In the genomic region with DNA sequence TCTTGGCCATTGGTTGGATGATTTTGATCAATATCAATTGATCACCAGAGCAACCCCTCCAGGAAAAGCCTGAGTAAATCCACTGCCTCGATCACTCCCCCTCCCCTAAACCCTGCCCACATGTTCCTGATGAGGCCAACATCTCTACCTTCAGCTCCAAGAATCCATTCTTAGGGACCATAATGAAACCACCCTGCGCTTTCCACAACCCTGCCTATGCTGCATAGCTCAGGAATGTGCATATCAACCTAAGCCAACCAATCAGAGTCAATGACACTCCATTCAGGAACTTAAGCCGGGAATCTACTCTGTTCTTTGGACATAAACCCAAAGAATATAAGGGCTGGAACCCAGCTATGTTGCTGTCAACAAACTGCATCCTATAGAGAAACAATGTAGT, we compare ENCODE assay signal across 18 cellular contexts.
DNase-seq lines count a peak whose midpoint lies in the region; ATAC-seq and TF ChIP-seq lines count a peak whose summit lies in the region.
"Had no signal": no experiment of that assay in that cellular context is flagged by ENCODE, and none has a peak within 500 bp of the region (broad histone marks: within the 10 kb centered on the region; RNA-seq: fewer than 3 reads in every experiment).

No MANE protein-coding gene starts in this region.

- peak overlapping the region; percentile 14; the same call in 1 of the 2 replicates for H2AFZ ChIP-seq in GM23338

- H3F3A ChIP-seq in GM23338 (replicated peaks; ENCODE audit: low read depth), result no peaks in the 10 kb centered on the region

- H3K36me3 ChIP-seq in GM23338 (ENCODE audit: insufficient read depth), result no peaks in the 10 kb centered on the region
- H3K36me3 ChIP-seq in prostate gland, result no peaks in the 10 kb centered on the region
- H3K36me3 ChIP-seq: left lung, upper lobe of left lung had no signal

- H3K27me3 ChIP-seq in GM23338 (ENCODE audit: insufficient read depth), result no peaks in the 10 kb centered on the region
- no peaks in the 10 kb centered on the region for H3K27me3 ChIP-seq in prostate gland (replicated peaks; ENCODE audit: insufficient read depth)
- H3K27me3 ChIP-seq: left lung, upper lobe of left lung had no signal

- no peak for ATAC-seq in GM23338
- ATAC-seq in GM21526 (IDR thresholded peaks at IDR 0.05; ENCODE audit: low FRiP score, unreplicated experiment), result no peak
- ATAC-seq in HG03196 (IDR thresholded peaks at IDR 0.05; ENCODE audit: unreplicated experiment), result no peak
- ATAC-seq: naive thymus-derived CD8-positive, alpha-beta T cell had no signal

- POLR2A ChIA-PET in AG04449 (lab: Yijun Ruan, JAX), result no interaction called here

- CTCF ChIA-PET in AG04449 (lab: Yijun Ruan, JAX), result interaction anchor here (1.0 to 2.8 kb wide), 5 partner anchors 14 to 77 kb away, joined by 3 to 20 read pairs (median 4); no protein-coding TSS in a partner anchor

- H3K27ac ChIP-seq in GM23338 (ENCODE audit: low read depth) (no peak overlapping the region), prostate gland (peak overlapping the region; percentile 26 to 49)
- H3K27ac ChIP-seq: left lung had no signal

- H3K36me3 Mint-ChIP-seq in GM23338 (ENCODE audit: low read depth) (no peaks in the 10 kb centered on the region), progenitor cell of endocrine pancreas (ENCODE audit: insufficient read depth) (no peaks in the 10 kb centered on the region)
- H3K36me3 Mint-ChIP-seq: activated naive CD4-positive, alpha-beta T cell treated with anti-CD3 and anti-CD28 coated beads, Interleukin-2, amount 50 U/mL, for 24 hours had no signal

- intact Hi-C loops in prostate gland (cut with DNase I), result no loop called here

- H3K27ac Mint-ChIP-seq in GM23338 (no peak overlapping the region), progenitor cell of endocrine pancreas (no peak overlapping the region)
- H3K27ac Mint-ChIP-seq: activated naive CD4-positive, alpha-beta T cell treated with anti-CD3 and anti-CD28 coated beads, Interleukin-2, amount 50 U/mL, for 24 hours; naive thymus-derived CD8-positive, alpha-beta T cell; T-helper 2 cell treated with Interferon-gamma antibody and Interleukin-4, amounts not matched to agents 5 μg/mL and 100 μg/mL, for 36 hours had no signal

- DNase-seq in AG04449 (ENCODE audit: low read depth, low spot score) (peak; percentile 10), GM23338 (ENCODE audit: low spot score) (no peak), epithelial cell of esophagus (ENCODE audit: low read depth) (peak; percentile 14), prostate gland (ENCODE audit: low spot score) (no peak), NAMALWA (ENCODE audit: low spot score) (no peak), progenitor cell of endocrine pancreas (ENCODE audit: low spot score, unreplicated experiment) (no peak)
- DNase-seq: activated CD4-positive, alpha-beta T cell treated with anti-CD3 and anti-CD28 coated beads for 1 hour; activated CD8-positive, alpha-beta memory T cell treated with anti-CD3 and anti-CD28 coated beads, Interleukin-2, amount 50 U/mL, for 4 hours; left lung; naive thymus-derived CD8-positive, alpha-beta T cell; NCI-H2171; SHP77 treated with DMSO at 0.1 percent for 48 hours; stimulated activated CD4-positive, alpha-beta T cell treated with anti-CD3 and anti-CD28 coated beads, Interleukin-4, amount 100 ng/mL, for 1 hour; upper lobe of left lung had no signal

- TF ChIP-seq POLR2A in prostate gland (IDR thresholded peaks at IDR 0.05), result no peak

- no peaks in the 10 kb centered on the region for H3K79me2 ChIP-seq in GM23338 (replicated peaks; ENCODE audit: insufficient read depth)

- no peaks in the 10 kb centered on the region for H3K9me2 ChIP-seq in GM23338 (ENCODE audit: insufficient read depth)

- no peak overlapping the region for H3K4me3 ChIP-seq in AG04449 (ENCODE audit: low read depth, low read length)
- no peak overlapping the region for H3K4me3 ChIP-seq in GM23338
- no peak overlapping the region for H3K4me3 ChIP-seq in epithelial cell of esophagus (ENCODE audit: low read length)
- H3K4me3 ChIP-seq in prostate gland, result no peak overlapping the region
- H3K4me3 ChIP-seq: left lung, upper lobe of left lung had no signal

- no peaks in the 10 kb centered on the region for H4K20me1 ChIP-seq in GM23338 (replicated peaks; ENCODE audit: insufficient read depth)

- H3K4me1 ChIP-seq in GM23338 (ENCODE audit: insufficient read depth), result no peaks in the 10 kb centered on the region
- H3K4me1 ChIP-seq in prostate gland (replicated peaks), result no peaks in the 10 kb centered on the region
- H3K4me1 ChIP-seq: left lung had no signal

- H3K9me3 ChIP-seq in prostate gland, result no peaks in the 10 kb centered on the region
- H3K9me3 ChIP-seq: left lung, upper lobe of left lung had no signal

- no peak overlapping the region for H3K4me2 ChIP-seq in GM23338

- H3K4me3 Mint-ChIP-seq in GM23338 (no peak overlapping the region), progenitor cell of endocrine pancreas (ENCODE audit: low read depth) (no peak overlapping the region)
- H3K4me3 Mint-ChIP-seq: activated naive CD4-positive, alpha-beta T cell treated with anti-CD3 and anti-CD28 coated beads, Interleukin-2, amount 50 U/mL, for 24 hours; naive thymus-derived CD8-positive, alpha-beta T cell; T-helper 2 cell treated with Interferon-gamma antibody and Interleukin-4, amounts not matched to agents 5 μg/mL and 100 μg/mL, for 36 hours had no signal

- WGBS in prostate gland, result 47% methylated on average over 3 of the region's 3 CpGs

- no peaks in the 10 kb centered on the region for H3K9me3 Mint-ChIP-seq in GM23338
- no peaks in the 10 kb centered on the region for H3K9me3 Mint-ChIP-seq in progenitor cell of endocrine pancreas (ENCODE audit: low read depth)
- H3K9me3 Mint-ChIP-seq: activated naive CD4-positive, alpha-beta T cell treated with anti-CD3 and anti-CD28 coated beads, Interleukin-2, amount 50 U/mL, for 24 hours; T-helper 2 cell treated with Interferon-gamma antibody and Interleukin-4, amounts not matched to agents 5 μg/mL and 100 μg/mL, for 36 hours had no signal

- no peaks in the 10 kb centered on the region for H3K4me1 Mint-ChIP-seq in GM23338
- H3K4me1 Mint-ChIP-seq in progenitor cell of endocrine pancreas (ENCODE audit: low read depth), result no peaks in the 10 kb centered on the region
- H3K4me1 Mint-ChIP-seq: activated naive CD4-positive, alpha-beta T cell treated with anti-CD3 and anti-CD28 coated beads, Interleukin-2, amount 50 U/mL, for 24 hours had no signal

- TF ChIP-seq CTCF in AG04449 (IDR thresholded peaks at IDR 0.05; ENCODE audit: insufficient read depth, low read length, missing control alignments) (no peak), GM23338 (conservative IDR thresholded peaks at IDR 0.05; ENCODE audit: low read depth in 2 of 2) (no peak), epithelial cell of esophagus (IDR thresholded peaks at IDR 0.05; ENCODE audit: insufficient read depth, low read depth, low read length, missing control alignments) (no peak), prostate gland (IDR thresholded peaks at IDR 0.05) (no peak), progenitor cell of endocrine pancreas (IDR thresholded peaks at IDR 0.05; ENCODE audit: unreplicated experiment) (no peak)

- H3K27me3 Mint-ChIP-seq in GM23338 (ENCODE audit: insufficient read depth, low read depth, poor library complexity) (peaks cover 4% of the 10 kb centered on the region), progenitor cell of endocrine pancreas (peaks cover 16% of the 10 kb centered on the region)

Comparison
In these comparisons a context has a peak if more than half of its experiments do, and no peak if none do; other contexts are left out.
1. DNase-seq: peak in AG04449 (single experiment) and epithelial cell of esophagus (single experiment); none in GM23338 (single experiment), prostate gland (single experiment), NAMALWA (single experiment) and progenitor cell of endocrine pancreas (single experiment).